Comparison of ENCODE assay signal across 1 cellular context in genomic region chr11:88337342-88338222, GRCh38.
TF ChIP-seq lines count a peak whose summit lies in the region.

CTSC (minus strand) TSS chr11:88337736; CDS start chr11:88337672, 64 bp downstream.

TF ChIP-seq in K562, 482 proteins besides CTCF, POLR2A, EP300 and RAD21 (continued from another document and continues in another):
- TF ChIP-seq MLX (CRISPR knock-in tag; conservative IDR thresholded peaks at IDR 0.05) (no peak), FOXJ3 (CRISPR knock-in tag; IDR thresholded peaks at IDR 0.05) (no peak), PTTG1 (tag; IDR thresholded peaks at IDR 0.05; ENCODE audit: low read depth) (no peak), ZNF277 (CRISPR knock-in tag; IDR thresholded peaks at IDR 0.05; ENCODE audit: borderline replicate concordance) (no peak), MTA2 (IDR thresholded peaks at IDR 0.05; ENCODE audit: low read depth) (peak; percentile 3; the same call in 1 of the 2 replicates), COPS2 (conservative IDR thresholded peaks at IDR 0.05) (no peak), KDM5B (IDR thresholded peaks at IDR 0.05; ENCODE audit: insufficient replicate concordance, low read depth, low read length) (peak; percentile 92), USF1 (CRISPR knock-in tag; IDR thresholded peaks at IDR 0.05) (peak; percentile 64), ZFP91 (CRISPR knock-in tag; IDR thresholded peaks at IDR 0.05) (0 out of 2 replicates have a peak, but pooled peaks have one; percentile 27), ZBTB49 (CRISPR knock-in tag; IDR thresholded peaks at IDR 0.05; ENCODE audit: borderline replicate concordance) (no peak), ZNF224 (CRISPR knock-in tag; IDR thresholded peaks at IDR 0.05) (no peak), ZBTB40 (IDR thresholded peaks at IDR 0.05) (0 out of 2 replicates have a peak, but pooled peaks have one; percentile 10), ZBTB40 (CRISPR knock-in tag; IDR thresholded peaks at IDR 0.05) (no peak), ZNF175 (CRISPR knock-in tag; IDR thresholded peaks at IDR 0.05; ENCODE audit: low read depth) (no peak), HNRNPLL (IDR thresholded peaks at IDR 0.05; ENCODE audit: low read depth, low read length, poor library complexity, severe bottlenecking) (peak; percentile 20), RNF2 (IDR thresholded peaks at IDR 0.05) (peak; percentile 87), OTX1 (CRISPR knock-in tag; IDR thresholded peaks at IDR 0.05) (no peak), SMAD4 (CRISPR knock-in tag; conservative IDR thresholded peaks at IDR 0.05) (peak; percentile 29; the same call in 1 of the 2 replicates), SNIP1 (IDR thresholded peaks at IDR 0.05; ENCODE audit: low read depth) (no peak), NFYB (IDR thresholded peaks at IDR 0.05; ENCODE audit: extremely low read depth, insufficient read length) (no peak), FOXJ2 (tag; IDR thresholded peaks at IDR 0.05) (no peak), ZNF140 (CRISPR knock-in tag; IDR thresholded peaks at IDR 0.05) (no peak), ARID1B (IDR thresholded peaks at IDR 0.05) (0 out of 2 replicates have a peak, but pooled peaks have one; percentile 22), STAT6 (CRISPR knock-in tag; IDR thresholded peaks at IDR 0.05) (no peak), ZC3H4 (CRISPR knock-in tag; IDR thresholded peaks at IDR 0.05; ENCODE audit: borderline replicate concordance) (no peak), ZNF23 (CRISPR knock-in tag; IDR thresholded peaks at IDR 0.05) (no peak), ZNF143 (CRISPR knock-in tag; IDR thresholded peaks at IDR 0.05) (0 out of 2 replicates have a peak, but pooled peaks have one; percentile 22), SIN3A (IDR thresholded peaks at IDR 0.05; ENCODE audit: borderline replicate concordance in 2 of 2, control insufficient read depth in 1 of 2, low read depth in 2 of 2, low read length in 2 of 2) (peak in 1 of 2 experiments; percentile 94; a peak in 1 of 4 replicates), ZNF280B (CRISPR knock-in tag; IDR thresholded peaks at IDR 0.05) (no peak), ZC3H11A (IDR thresholded peaks at IDR 0.05; ENCODE audit: low read depth, low read length) (no peak), ZNF165 (CRISPR knock-in tag; IDR thresholded peaks at IDR 0.05; ENCODE audit: borderline replicate concordance) (no peak), ZSCAN29 (IDR thresholded peaks at IDR 0.05) (no peak), STAT5A (IDR thresholded peaks at IDR 0.05; ENCODE audit: borderline replicate concordance, low read length) (0 out of 2 replicates have a peak, but pooled peaks have one; percentile 9), ZNF263 (CRISPR knock-in tag; IDR thresholded peaks at IDR 0.05; ENCODE audit: borderline replicate concordance) (peak; percentile 58; the same call in 1 of the 2 replicates), SMAD1 (IDR thresholded peaks at IDR 0.05; ENCODE audit: low read depth, low read length, partially characterized antibody) (peak; percentile 20), TAF1 (IDR thresholded peaks at IDR 0.05; ENCODE audit: control insufficient read depth, extremely low read depth, insufficient read depth, low read length, severe bottlenecking) (peak; percentile 96), HEY1 (CRISPR knock-in tag; IDR thresholded peaks at IDR 0.05; ENCODE audit: borderline replicate concordance) (no peak), ZNF511 (CRISPR knock-in tag; IDR thresholded peaks at IDR 0.05) (peak; percentile 82; the same call in 1 of the 2 replicates), ETV5 (CRISPR knock-in tag; IDR thresholded peaks at IDR 0.05; ENCODE audit: low read depth) (no peak), ZNF75A (CRISPR knock-in tag; IDR thresholded peaks at IDR 0.05) (no peak), HMG20A (CRISPR knock-in tag; conservative IDR thresholded peaks at IDR 0.05) (no peak), THRAP3 (IDR thresholded peaks at IDR 0.05; ENCODE audit: borderline replicate concordance) (no peak), NCOA2 (IDR thresholded peaks at IDR 0.05; ENCODE audit: partially characterized antibody in 2 of 2) (no peak), ZZZ3 (IDR thresholded peaks at IDR 0.05) (no peak)
